In the genomic region with DNA sequence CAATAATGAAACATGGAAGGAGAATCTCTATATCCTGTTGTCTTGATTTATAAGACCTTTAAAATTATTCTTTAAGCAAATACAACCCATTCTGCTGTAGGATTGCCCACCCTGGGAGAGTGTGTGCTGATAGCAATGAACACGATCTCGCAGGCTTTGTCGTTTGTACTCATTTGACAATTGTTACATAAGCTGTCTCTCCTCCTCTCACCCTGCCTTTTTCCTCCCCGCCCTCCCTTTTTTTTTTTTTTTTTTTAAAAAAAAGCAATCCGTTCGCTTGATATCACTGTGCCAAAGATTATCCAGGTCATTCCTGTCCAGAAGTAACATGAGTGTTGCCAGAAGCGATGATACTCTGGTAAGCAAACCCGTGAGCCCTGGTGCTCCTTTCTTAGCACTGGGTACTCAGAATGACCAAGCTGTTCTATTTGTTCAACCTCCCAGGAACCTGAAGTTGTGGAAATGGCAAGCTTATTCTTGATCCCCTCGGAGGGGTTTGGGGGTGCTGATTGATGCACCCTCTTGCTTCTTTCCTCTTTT, we compare ENCODE assay signal across 1 cellular context.
TF ChIP-seq lines count a peak whose summit lies in the region.

No MANE protein-coding gene starts in this region.

TF ChIP-seq in WTC11, 78 proteins besides CTCF, POLR2A, EP300 and RAD21:
- TF ChIP-seq, protein P1, sequence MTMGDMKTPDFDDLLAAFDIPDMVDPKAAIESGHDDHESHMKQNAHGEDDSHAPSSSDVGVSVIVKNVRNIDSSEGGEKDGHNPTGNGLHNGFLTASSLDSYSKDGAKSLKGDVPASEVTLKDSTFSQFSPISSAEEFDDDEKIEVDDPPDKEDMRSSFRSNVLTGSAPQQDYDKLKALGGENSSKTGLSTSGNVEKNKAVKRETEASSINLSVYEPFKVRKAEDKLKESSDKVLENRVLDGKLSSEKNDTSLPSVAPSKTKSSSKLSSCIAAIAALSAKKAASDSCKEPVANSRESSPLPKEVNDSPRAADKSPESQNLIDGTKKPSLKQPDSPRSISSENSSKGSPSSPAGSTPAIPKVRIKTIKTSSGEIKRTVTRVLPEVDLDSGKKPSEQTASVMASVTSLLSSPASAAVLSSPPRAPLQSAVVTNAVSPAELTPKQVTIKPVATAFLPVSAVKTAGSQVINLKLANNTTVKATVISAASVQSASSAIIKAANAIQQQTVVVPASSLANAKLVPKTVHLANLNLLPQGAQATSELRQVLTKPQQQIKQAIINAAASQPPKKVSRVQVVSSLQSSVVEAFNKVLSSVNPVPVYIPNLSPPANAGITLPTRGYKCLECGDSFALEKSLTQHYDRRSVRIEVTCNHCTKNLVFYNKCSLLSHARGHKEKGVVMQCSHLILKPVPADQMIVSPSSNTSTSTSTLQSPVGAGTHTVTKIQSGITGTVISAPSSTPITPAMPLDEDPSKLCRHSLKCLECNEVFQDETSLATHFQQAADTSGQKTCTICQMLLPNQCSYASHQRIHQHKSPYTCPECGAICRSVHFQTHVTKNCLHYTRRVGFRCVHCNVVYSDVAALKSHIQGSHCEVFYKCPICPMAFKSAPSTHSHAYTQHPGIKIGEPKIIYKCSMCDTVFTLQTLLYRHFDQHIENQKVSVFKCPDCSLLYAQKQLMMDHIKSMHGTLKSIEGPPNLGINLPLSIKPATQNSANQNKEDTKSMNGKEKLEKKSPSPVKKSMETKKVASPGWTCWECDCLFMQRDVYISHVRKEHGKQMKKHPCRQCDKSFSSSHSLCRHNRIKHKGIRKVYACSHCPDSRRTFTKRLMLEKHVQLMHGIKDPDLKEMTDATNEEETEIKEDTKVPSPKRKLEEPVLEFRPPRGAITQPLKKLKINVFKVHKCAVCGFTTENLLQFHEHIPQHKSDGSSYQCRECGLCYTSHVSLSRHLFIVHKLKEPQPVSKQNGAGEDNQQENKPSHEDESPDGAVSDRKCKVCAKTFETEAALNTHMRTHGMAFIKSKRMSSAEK (CRISPR knock-in tag; IDR thresholded peaks at IDR 0.05; ENCODE audit: borderline replicate concordance): no peak
- TF ChIP-seq ELF4 (CRISPR knock-in tag; IDR thresholded peaks at IDR 0.05; ENCODE audit: low read depth) (no peak), ESRRA (CRISPR knock-in tag; IDR thresholded peaks at IDR 0.05; ENCODE audit: borderline replicate concordance) (no peak), NFE2L1 (CRISPR knock-in tag; IDR thresholded peaks at IDR 0.05) (no peak), NR2C2 (CRISPR knock-in tag; IDR thresholded peaks at IDR 0.05) (no peak)
- TF ChIP-seq, protein P2, sequence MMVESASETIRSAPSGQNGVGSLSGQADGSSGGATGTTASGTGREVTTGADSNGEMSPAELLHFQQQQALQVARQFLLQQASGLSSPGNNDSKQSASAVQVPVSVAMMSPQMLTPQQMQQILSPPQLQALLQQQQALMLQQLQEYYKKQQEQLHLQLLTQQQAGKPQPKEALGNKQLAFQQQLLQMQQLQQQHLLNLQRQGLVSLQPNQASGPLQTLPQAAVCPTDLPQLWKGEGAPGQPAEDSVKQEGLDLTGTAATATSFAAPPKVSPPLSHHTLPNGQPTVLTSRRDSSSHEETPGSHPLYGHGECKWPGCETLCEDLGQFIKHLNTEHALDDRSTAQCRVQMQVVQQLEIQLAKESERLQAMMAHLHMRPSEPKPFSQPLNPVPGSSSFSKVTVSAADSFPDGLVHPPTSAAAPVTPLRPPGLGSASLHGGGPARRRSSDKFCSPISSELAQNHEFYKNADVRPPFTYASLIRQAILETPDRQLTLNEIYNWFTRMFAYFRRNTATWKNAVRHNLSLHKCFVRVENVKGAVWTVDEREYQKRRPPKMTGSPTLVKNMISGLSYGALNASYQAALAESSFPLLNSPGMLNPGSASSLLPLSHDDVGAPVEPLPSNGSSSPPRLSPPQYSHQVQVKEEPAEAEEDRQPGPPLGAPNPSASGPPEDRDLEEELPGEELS (CRISPR knock-in tag; IDR thresholded peaks at IDR 0.05): no peak
- TF ChIP-seq, protein P3, sequence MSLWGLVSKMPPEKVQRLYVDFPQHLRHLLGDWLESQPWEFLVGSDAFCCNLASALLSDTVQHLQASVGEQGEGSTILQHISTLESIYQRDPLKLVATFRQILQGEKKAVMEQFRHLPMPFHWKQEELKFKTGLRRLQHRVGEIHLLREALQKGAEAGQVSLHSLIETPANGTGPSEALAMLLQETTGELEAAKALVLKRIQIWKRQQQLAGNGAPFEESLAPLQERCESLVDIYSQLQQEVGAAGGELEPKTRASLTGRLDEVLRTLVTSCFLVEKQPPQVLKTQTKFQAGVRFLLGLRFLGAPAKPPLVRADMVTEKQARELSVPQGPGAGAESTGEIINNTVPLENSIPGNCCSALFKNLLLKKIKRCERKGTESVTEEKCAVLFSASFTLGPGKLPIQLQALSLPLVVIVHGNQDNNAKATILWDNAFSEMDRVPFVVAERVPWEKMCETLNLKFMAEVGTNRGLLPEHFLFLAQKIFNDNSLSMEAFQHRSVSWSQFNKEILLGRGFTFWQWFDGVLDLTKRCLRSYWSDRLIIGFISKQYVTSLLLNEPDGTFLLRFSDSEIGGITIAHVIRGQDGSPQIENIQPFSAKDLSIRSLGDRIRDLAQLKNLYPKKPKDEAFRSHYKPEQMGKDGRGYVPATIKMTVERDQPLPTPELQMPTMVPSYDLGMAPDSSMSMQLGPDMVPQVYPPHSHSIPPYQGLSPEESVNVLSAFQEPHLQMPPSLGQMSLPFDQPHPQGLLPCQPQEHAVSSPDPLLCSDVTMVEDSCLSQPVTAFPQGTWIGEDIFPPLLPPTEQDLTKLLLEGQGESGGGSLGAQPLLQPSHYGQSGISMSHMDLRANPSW (CRISPR knock-in tag; conservative IDR thresholded peaks at IDR 0.05; ENCODE audit: low read depth): no peak
